ENCODE assay signal across 8 cellular contexts in the genomic region with DNA sequence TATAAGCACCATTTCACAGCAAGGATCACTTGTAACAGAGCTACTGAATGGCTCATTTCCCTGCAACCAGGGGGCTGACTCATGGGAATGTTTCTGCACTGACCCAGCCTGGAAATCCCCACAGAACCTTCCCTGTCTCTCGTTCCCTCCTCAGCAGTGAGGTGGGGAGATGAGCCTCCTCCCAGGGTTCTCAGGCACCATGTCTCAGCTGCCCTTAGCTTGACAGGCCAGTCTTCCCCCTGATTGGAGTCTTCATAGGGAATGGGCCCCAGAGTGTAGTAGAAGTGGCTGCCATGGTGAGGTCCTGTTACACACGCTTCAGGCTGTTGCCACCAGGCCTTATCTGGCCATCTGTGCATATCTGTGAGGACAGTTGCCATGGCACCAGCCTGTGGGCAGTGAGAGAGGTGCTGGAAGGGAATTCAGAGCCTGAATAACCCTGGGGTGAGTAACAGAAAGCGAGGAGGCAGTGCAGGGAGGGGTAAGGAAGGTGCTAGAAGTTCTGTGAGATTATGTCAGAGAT.
DNase-seq lines count a peak whose midpoint lies in the region; ATAC-seq and TF ChIP-seq lines count a peak whose summit lies in the region.

No MANE protein-coding gene starts in this region.

- no peak overlapping the region for H3K4me3 ChIP-seq in AG09309 (ENCODE audit: control insufficient read depth, low read depth, low read length)
- no peak overlapping the region for H3K4me3 ChIP-seq in skeletal muscle cell (ENCODE audit: low read depth, low read length)

- peak overlapping the region; percentile 97 for H3K27ac ChIP-seq in epithelial cell of prostate

- no peak for TF ChIP-seq CTCF in AG09309 (IDR thresholded peaks at IDR 0.05; ENCODE audit: control insufficient read depth, insufficient read depth, low read depth, low read length, missing control alignments)

- peak; percentile 52 for ATAC-seq in GM21390 (IDR thresholded peaks at IDR 0.05; ENCODE audit: unreplicated experiment)
- ATAC-seq in GM21526 (IDR thresholded peaks at IDR 0.05; ENCODE audit: low FRiP score, unreplicated experiment), result no peak

- peak; percentile 89 for DNase-seq in AG09309 (ENCODE audit: low read depth)
- peak; percentile 28 for DNase-seq in NCI-H774 (lab: John Stamatoyannopoulos, UW)
- DNase-seq in epithelial cell of prostate (ENCODE audit: low read depth, low spot score), result peak; percentile 98
- peak; percentile 88 for DNase-seq in skeletal muscle cell (ENCODE audit: low read depth)
- no peak for DNase-seq in globus pallidus (ENCODE audit: low spot score)
- no peak for DNase-seq in midbrain (lab: John Stamatoyannopoulos, UW)

Comparison
In these comparisons a context has a peak if more than half of its experiments do, and no peak if none do; other contexts are left out.
1. DNase-seq: peak in AG09309 (single experiment), NCI-H774 (single experiment), epithelial cell of prostate (single experiment) and skeletal muscle cell (single experiment); none in globus pallidus (single experiment) and midbrain (single experiment).